Comparison of ENCODE assay signal across 15 cellular contexts in the genomic region with DNA sequence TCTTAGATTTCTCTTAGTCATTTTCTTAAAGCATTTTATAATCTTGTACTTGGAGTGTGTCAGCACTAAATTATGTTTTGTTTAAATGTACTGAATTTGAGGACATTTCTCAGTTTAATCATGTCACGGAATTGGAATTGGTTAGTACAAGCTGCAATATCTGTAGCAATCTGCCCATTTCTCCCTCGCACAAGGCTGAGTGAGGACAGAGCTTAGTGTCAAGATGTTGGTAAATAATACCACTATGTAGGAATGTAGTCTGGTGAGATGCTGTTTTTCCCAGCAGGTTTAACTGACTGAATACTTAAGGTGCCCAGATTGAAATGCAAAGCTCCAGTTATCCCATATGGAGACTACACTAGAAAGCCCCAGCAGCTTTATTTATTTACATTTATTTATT. TPM values are rescaled to one million over a fixed set of nuclear protein-coding genes. Genes with fewer than 3 reads are reported as not detected.
DNase-seq lines count a peak whose midpoint lies in the region; ATAC-seq and TF ChIP-seq lines count a peak whose summit lies in the region.
"Had no signal": no experiment of that assay in that cellular context is flagged by ENCODE, and none has a peak within 500 bp of the region (broad histone marks: within the 10 kb centered on the region; RNA-seq: fewer than 3 reads in every experiment).

No MANE protein-coding gene starts in this region.

- H3K27ac ChIP-seq in PC-9, result peak overlapping the region; percentile 35; the same call in 1 of the 2 replicates
- no peak overlapping the region for H3K27ac ChIP-seq in ascending aorta
- no peak overlapping the region for H3K27ac ChIP-seq in RWPE1
- H3K27ac ChIP-seq: body of pancreas, thyroid gland had no signal

- H3K27me3 ChIP-seq in PC-9 (ENCODE audit: insufficient read depth, low read depth), result no peaks in the 10 kb centered on the region
- no peaks in the 10 kb centered on the region for H3K27me3 ChIP-seq in ascending aorta
- H3K27me3 ChIP-seq: body of pancreas, thyroid gland had no signal

- peaks cover 43% of the 10 kb centered on the region for H3K36me3 Mint-ChIP-seq in activated CD4-positive, alpha-beta T cell treated with anti-CD3 and anti-CD28 coated beads, Interleukin-2, amount 10 ng/mL, durations not matched to agents 24 days and 14 days (ENCODE audit: low read depth)
- peaks cover 33% of the 10 kb centered on the region for H3K36me3 Mint-ChIP-seq in stimulated activated memory B cell treated with anti-CD40 and anti-IgM and Interleukin-4, amounts not matched to agents 10 μg/mL and 1 μg/mL and 100 μg/mL, for 72 hours

- H3K4me3 Mint-ChIP-seq in activated CD4-positive, alpha-beta T cell treated with anti-CD3 and anti-CD28 coated beads, Interleukin-2, amount 10 ng/mL, durations not matched to agents 24 days and 14 days, result peak overlapping the region; percentile 85
- H3K4me3 Mint-ChIP-seq in stimulated activated memory B cell treated with anti-CD40 and anti-IgM and Interleukin-4, amounts not matched to agents 10 μg/mL and 1 μg/mL and 100 μg/mL, for 72 hours, result peak overlapping the region; percentile 75

- BruUV-seq in PC-9 (replicated peaks; lab: Mats Ljungman, UMichigan), result no TSS peak

- intact Hi-C loops in activated CD4-positive, alpha-beta T cell treated with anti-CD3 and anti-CD28 coated beads, Interleukin-2, amount 10 ng/mL, durations not matched to agents 24 days and 14 days (cut with micrococcal nuclease), result loop anchor here (2.0 kb wide), 1 partner anchor 63 kb away; a partner anchor contains a TSS
- intact Hi-C loops in PC-9 (cut with micrococcal nuclease; ENCODE audit: unreplicated experiment), result no loop called here
- intact Hi-C loops in ascending aorta (cut with DNase I), result no loop called here

- H3K27me3 Mint-ChIP-seq in activated CD4-positive, alpha-beta T cell treated with anti-CD3 and anti-CD28 coated beads, Interleukin-2, amount 10 ng/mL, durations not matched to agents 24 days and 14 days, result no peaks in the 10 kb centered on the region
- no peaks in the 10 kb centered on the region for H3K27me3 Mint-ChIP-seq in stimulated activated memory B cell treated with anti-CD40 and anti-IgM and Interleukin-4, amounts not matched to agents 10 μg/mL and 1 μg/mL and 100 μg/mL, for 72 hours

- CTCF ChIA-PET in PC-9 (lab: Charles Lee), result no interaction called here
- CTCF ChIA-PET in RWPE1 (lab: Yijun Ruan, JAX), result no interaction called here

- peaks cover 76% of the 10 kb centered on the region for H4K20me1 ChIP-seq in PC-9 (ENCODE audit: insufficient read depth)

- H3K4me3 ChIP-seq in PC-9 (no peak overlapping the region), fibroblast of mammary gland (ENCODE audit: control insufficient read depth, low read depth, low read length) (no peak overlapping the region), ascending aorta (no peak overlapping the region)
- H3K4me3 ChIP-seq: body of pancreas, thyroid gland had no signal

- H3K4me1 Mint-ChIP-seq in activated CD4-positive, alpha-beta T cell treated with anti-CD3 and anti-CD28 coated beads, Interleukin-2, amount 10 ng/mL, durations not matched to agents 24 days and 14 days, result peaks cover 56% of the 10 kb centered on the region
- H3K4me1 Mint-ChIP-seq in stimulated activated memory B cell treated with anti-CD40 and anti-IgM and Interleukin-4, amounts not matched to agents 10 μg/mL and 1 μg/mL and 100 μg/mL, for 72 hours, result peaks cover 73% of the 10 kb centered on the region

- POLR2A ChIA-PET in PC-9 (lab: Charles Lee; ENCODE audit: unreplicated experiment), result no interaction called here
- POLR2A ChIA-PET in RWPE1 (lab: Yijun Ruan, JAX; ENCODE audit: low non-redundant PET), result no interaction called here

- ATAC-seq in stimulated activated memory B cell treated with anti-CD40 and anti-IgM and Interleukin-4, amounts not matched to agents 10 μg/mL and 1 μg/mL and 100 μg/mL, for 72 hours, result no peak
- ATAC-seq: body of pancreas had no signal

- no peaks in the 10 kb centered on the region for H3K9me2 ChIP-seq in PC-9 (ENCODE audit: insufficient read depth)

- peaks cover 78% of the 10 kb centered on the region for H3K79me2 ChIP-seq in PC-9 (ENCODE audit: low read depth)

- H3K9me3 Mint-ChIP-seq in activated CD4-positive, alpha-beta T cell treated with anti-CD3 and anti-CD28 coated beads, Interleukin-2, amount 10 ng/mL, durations not matched to agents 24 days and 14 days, result no peaks in the 10 kb centered on the region
- H3K9me3 Mint-ChIP-seq in stimulated activated memory B cell treated with anti-CD40 and anti-IgM and Interleukin-4, amounts not matched to agents 10 μg/mL and 1 μg/mL and 100 μg/mL, for 72 hours, result no peaks in the 10 kb centered on the region

- peaks cover 28% of the 10 kb centered on the region; the same call in 1 of the 2 replicates for H3F3A ChIP-seq in PC-9 (ENCODE audit: insufficient read depth, low read depth)

- H3K36me3 ChIP-seq in PC-9 (ENCODE audit: low read depth), result 0 out of 2 replicates have a peak, but pooled peaks cover 12% of the 10 kb centered on the region
- H3K36me3 ChIP-seq in ascending aorta, result peaks cover 14 to 20% of the 10 kb centered on the region in 2 donors

- no peak for DNase-seq in activated CD4-positive, alpha-beta T cell treated with anti-CD3 and anti-CD28 coated beads, Interleukin-2, amount 10 ng/mL, durations not matched to agents 24 days and 14 days
- DNase-seq in activated CD4-positive, alpha-beta T cell treated with anti-CD3 and anti-CD28 coated beads, Interleukin-2, amount 50 U/mL, for 48 hours, result no peak
- peak in 1 of 2 experiments; percentile 57 for DNase-seq in PC-9
- peak; percentile 52 for DNase-seq in fibroblast of mammary gland (ENCODE audit: low read depth)
- no peak for DNase-seq in SW 1271 (lab: John Stamatoyannopoulos, UW)
- no peak for DNase-seq in ascending aorta (ENCODE audit: low spot score in 2 of 2)
- DNase-seq in RWPE1 (ENCODE audit: low spot score), result no peak
- DNase-seq: ACHN, body of pancreas, H7, KG1, NCI-H2107 had no signal

- peak overlapping the region; percentile 100 for H3K27ac Mint-ChIP-seq in activated CD4-positive, alpha-beta T cell treated with anti-CD3 and anti-CD28 coated beads, Interleukin-2, amount 10 ng/mL, durations not matched to agents 24 days and 14 days
- peak overlapping the region; percentile 100 for H3K27ac Mint-ChIP-seq in stimulated activated memory B cell treated with anti-CD40 and anti-IgM and Interleukin-4, amounts not matched to agents 10 μg/mL and 1 μg/mL and 100 μg/mL, for 72 hours

- H3K9me3 ChIP-seq in PC-9 (ENCODE audit: insufficient read depth, low read depth), result no peaks in the 10 kb centered on the region
- no peaks in the 10 kb centered on the region for H3K9me3 ChIP-seq in ascending aorta
- H3K9me3 ChIP-seq: body of pancreas, thyroid gland had no signal

- no peak for TF ChIP-seq CTCF in PC-9 (conservative IDR thresholded peaks at IDR 0.05)
- no peak for TF ChIP-seq CTCF in fibroblast of mammary gland (conservative IDR thresholded peaks at IDR 0.05; ENCODE audit: control insufficient read depth, insufficient read depth, low read depth, low read length)
- no peak for TF ChIP-seq CTCF in ascending aorta (IDR thresholded peaks at IDR 0.05)
- TF ChIP-seq CTCF in RWPE1 (conservative IDR thresholded peaks at IDR 0.05; ENCODE audit: low read depth), result no peak

- H2AFZ ChIP-seq in PC-9, result no peak overlapping the region

- H3K4me2 ChIP-seq in PC-9, result 0 out of 2 replicates have a peak overlapping the region, but pooled peaks have one; percentile 1

- H3K4me1 ChIP-seq in PC-9 (replicated peaks; ENCODE audit: insufficient read depth), result peaks cover 27% of the 10 kb centered on the region
- no peaks in the 10 kb centered on the region for H3K4me1 ChIP-seq in ascending aorta

RNA-seq across cellular contexts. Expression of a gene that starts 30.6 kb away (rescaled TPM):
- total RNA-seq in activated CD4-positive, alpha-beta T cell treated with anti-CD3 and anti-CD28 coated beads, Interleukin-2, amount 10 ng/mL, durations not matched to agents 24 days and 14 days, result 209 and 218 TPM in 2 replicates
- total RNA-seq in PC-9 (2021), result 163 and 196 TPM in 2 replicates
- 46.1 TPM for total RNA-seq in ascending aorta

RNA-seq across cellular contexts. Expression of a gene that starts 51.4 kb away (rescaled TPM):
- total RNA-seq in activated CD4-positive, alpha-beta T cell treated with anti-CD3 and anti-CD28 coated beads, Interleukin-2, amount 10 ng/mL, durations not matched to agents 24 days and 14 days, result 5.3 and 5.7 TPM in 2 replicates
- 2.3 and 4.3 TPM in 2 replicates for total RNA-seq in PC-9 (2021)
- total RNA-seq in ascending aorta, result not detected
- total RNA-seq: body of pancreas, endothelial cell of umbilical vein, thyroid gland had no signal
